In genomic region chr11:727859-728748, GRCh38 we compare ENCODE assay signal across 1 cellular context.
TF ChIP-seq lines count a peak whose summit lies in the region.

No MANE protein-coding gene starts in this region.

TF ChIP-seq in K562, 482 proteins besides CTCF, POLR2A, EP300 and RAD21 (continued from another document and continues in another):
- TF ChIP-seq E2F1 (CRISPR knock-in tag; IDR thresholded peaks at IDR 0.05), result no peak
- TF ChIP-seq NFATC3 (IDR thresholded peaks at IDR 0.05), result no peak
- TF ChIP-seq MYC (IDR thresholded peaks at IDR 0.05; ENCODE audit: low read depth, low read length), result peak; percentile 78
- TF ChIP-seq MYC (CRISPR knock-in tag; IDR thresholded peaks at IDR 0.05; ENCODE audit: borderline replicate concordance, low read depth), result no peak
- TF ChIP-seq HNRNPL (IDR thresholded peaks at IDR 0.05; ENCODE audit: low read depth, low read length), result peak; percentile 99
- TF ChIP-seq HBP1 (CRISPR knock-in tag; IDR thresholded peaks at IDR 0.05), result no peak
- 0 out of 2 replicates have a peak, but pooled peaks have one; percentile 45 for TF ChIP-seq ZNF76 (CRISPR knock-in tag; IDR thresholded peaks at IDR 0.05; ENCODE audit: borderline replicate concordance)
- peak; percentile 33; the same call in 1 of the 2 replicates for TF ChIP-seq ZBTB2 (IDR thresholded peaks at IDR 0.05)
- no peak for TF ChIP-seq HNRNPH1 (optimal IDR thresholded peaks at IDR 0.05; ENCODE audit: low read depth, low read length)
- TF ChIP-seq TCFL5 (CRISPR knock-in tag; conservative IDR thresholded peaks at IDR 0.05), result no peak
- no peak for TF ChIP-seq CHD1 (IDR thresholded peaks at IDR 0.05; ENCODE audit: low read length)
- peak; percentile 56 for TF ChIP-seq TCF3 (CRISPR knock-in tag; IDR thresholded peaks at IDR 0.05)
- no peak for TF ChIP-seq THAP12 (CRISPR knock-in tag; IDR thresholded peaks at IDR 0.05)
- TF ChIP-seq NFIX (CRISPR knock-in tag; IDR thresholded peaks at IDR 0.05; ENCODE audit: low read depth), result no peak
- no peak for TF ChIP-seq ZNF696 (CRISPR knock-in tag; conservative IDR thresholded peaks at IDR 0.05)
- no peak for TF ChIP-seq FOS (IDR thresholded peaks at IDR 0.05; ENCODE audit: extremely low read depth, insufficient read length)
- 0 out of 2 replicates have a peak, but pooled peaks have one; percentile 31 for TF ChIP-seq FOXO4 (CRISPR knock-in tag; IDR thresholded peaks at IDR 0.05)
- no peak for TF ChIP-seq HEY1 (CRISPR knock-in tag; IDR thresholded peaks at IDR 0.05; ENCODE audit: borderline replicate concordance)
- TF ChIP-seq RBFOX2 (IDR thresholded peaks at IDR 0.05; ENCODE audit: low read depth, low read length), result peak; percentile 61
- no peak for TF ChIP-seq ZNF695 (CRISPR knock-in tag; IDR thresholded peaks at IDR 0.05)
- no peak for TF ChIP-seq ZBTB40 (IDR thresholded peaks at IDR 0.05)
- TF ChIP-seq ZBTB40 (CRISPR knock-in tag; IDR thresholded peaks at IDR 0.05), result no peak
- peak; percentile 92; the same call in 1 of the 2 replicates for TF ChIP-seq KLF1 (tag; IDR thresholded peaks at IDR 0.05)
- no peak for TF ChIP-seq TRIM28 (IDR thresholded peaks at IDR 0.05)
- TF ChIP-seq ZNF436 (CRISPR knock-in tag; IDR thresholded peaks at IDR 0.05), result no peak
- TF ChIP-seq ETS2 (tag; IDR thresholded peaks at IDR 0.05; ENCODE audit: borderline replicate concordance, poor library complexity, severe bottlenecking), result no peak
- peak; percentile 58; the same call in 1 of the 2 replicates for TF ChIP-seq SMARCE1 (IDR thresholded peaks at IDR 0.05)
- TF ChIP-seq RAD51 (IDR thresholded peaks at IDR 0.05; ENCODE audit: borderline replicate concordance, low read depth), result peak; percentile 72; the same call in 1 of the 2 replicates
- no peak for TF ChIP-seq POLR2AphosphoS2 (IDR thresholded peaks at IDR 0.05; ENCODE audit: low read length)
- TF ChIP-seq LCOR (CRISPR knock-in tag; IDR thresholded peaks at IDR 0.05), result peak; percentile 62; the same call in 1 of the 2 replicates
- no peak for TF ChIP-seq FOXM1 (IDR thresholded peaks at IDR 0.05; ENCODE audit: low read depth)
- TF ChIP-seq FOXM1 (CRISPR knock-in tag; IDR thresholded peaks at IDR 0.05; ENCODE audit: low read depth), result no peak
- TF ChIP-seq NCOR1 (IDR thresholded peaks at IDR 0.05), result peak; percentile 40
- no peak for TF ChIP-seq C11orf30 (IDR thresholded peaks at IDR 0.05; ENCODE audit: low read depth)
- no peak for TF ChIP-seq YBX1 (IDR thresholded peaks at IDR 0.05)
- peak; percentile 52; the same call in 1 of the 2 replicates for TF ChIP-seq SOX6 (IDR thresholded peaks at IDR 0.05)
- TF ChIP-seq HDGF (IDR thresholded peaks at IDR 0.05), result no peak
- peak; percentile 94 for TF ChIP-seq VEZF1 (CRISPR knock-in tag; IDR thresholded peaks at IDR 0.05)
- TF ChIP-seq PCBP1 (IDR thresholded peaks at IDR 0.05; ENCODE audit: low read depth, low read length, poor library complexity, severe bottlenecking), result peak; percentile 78
- TF ChIP-seq ZBTB9 (CRISPR knock-in tag; IDR thresholded peaks at IDR 0.05), result peak; percentile 96
- TF ChIP-seq SREBF1 (IDR thresholded peaks at IDR 0.05; ENCODE audit: borderline replicate concordance, low read depth, low read length), result no peak
- peak; percentile 91 for TF ChIP-seq USF1 (CRISPR knock-in tag; IDR thresholded peaks at IDR 0.05)
- TF ChIP-seq SNRNP70 (optimal IDR thresholded peaks at IDR 0.05; ENCODE audit: low read depth, low read length), result no peak
